ENCODE assay signal across 9 cellular contexts in the genomic region with DNA sequence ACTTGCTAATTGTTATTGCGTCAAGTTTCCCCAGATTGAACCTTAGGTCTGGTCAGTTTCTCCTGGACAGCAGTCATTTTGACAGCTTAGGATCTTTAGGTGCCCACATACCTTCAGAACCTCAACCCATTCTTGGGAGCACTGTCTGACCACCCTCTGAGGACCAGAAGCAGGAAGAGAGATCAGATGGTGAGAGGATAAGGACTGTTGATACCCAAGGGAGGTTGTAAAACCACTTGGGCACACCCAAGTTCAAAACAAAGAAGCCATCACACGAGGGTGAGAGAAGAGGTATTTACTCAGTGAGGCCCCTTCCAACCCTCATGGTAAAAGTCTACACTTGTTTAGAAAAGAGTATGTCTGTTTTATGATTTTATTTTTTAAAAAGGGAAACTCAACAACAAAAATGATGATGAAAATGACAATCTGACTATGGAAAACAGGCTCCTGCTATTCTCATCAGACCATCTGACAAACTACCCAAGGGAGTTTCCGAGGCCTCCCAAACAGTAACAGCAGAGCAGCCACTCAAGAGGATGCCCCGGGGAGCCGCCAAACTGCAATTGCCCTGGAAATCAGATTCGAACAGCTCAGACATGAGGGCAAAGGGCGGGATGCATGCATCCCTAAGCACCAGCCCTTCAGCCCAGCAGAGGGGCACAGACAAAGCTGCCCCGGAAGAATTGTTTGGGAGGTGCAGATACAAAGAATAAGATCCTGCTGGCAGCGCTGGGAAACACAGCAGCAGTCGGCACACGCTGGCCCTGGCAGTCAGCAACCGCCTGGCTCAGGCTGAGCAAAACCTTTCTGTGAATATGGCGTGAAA.
A peak's percentile ranks its signal among the peaks of the same experiment; 100 is the strongest.
DNase-seq lines count a peak whose midpoint lies in the region; ATAC-seq and TF ChIP-seq lines count a peak whose summit lies in the region.
"Had no signal": no experiment of that assay in that cellular context is flagged by ENCODE, and none has a peak within 500 bp of the region (broad histone marks: within the 10 kb centered on the region; RNA-seq: fewer than 3 reads in every experiment).

No MANE protein-coding gene starts in this region.

- peak overlapping the region; percentile 78 for H3K27ac ChIP-seq in endodermal cell (ENCODE audit: low read depth, low read length)

- no peaks in the 10 kb centered on the region for H3K36me3 Mint-ChIP-seq in endodermal cell (ENCODE audit: low read depth)

- ATAC-seq in GM19397 (IDR thresholded peaks at IDR 0.05; ENCODE audit: unreplicated experiment) = no peak

- no peaks in the 10 kb centered on the region for H3K36me3 ChIP-seq in endodermal cell (ENCODE audit: control insufficient read depth, insufficient read depth, low read length)

- H3K27me3 Mint-ChIP-seq in endodermal cell (ENCODE audit: insufficient read depth) = no peaks in the 10 kb centered on the region

- no peaks in the 10 kb centered on the region for H3K27me3 ChIP-seq in endodermal cell (ENCODE audit: control insufficient read depth, insufficient read depth, low read length, poor library complexity, severe bottlenecking)

- peak; percentile 53 for DNase-seq in NCI-H146 (lab: John Stamatoyannopoulos, UW)
- DNase-seq in NCI-H146 treated with DMSO at 0.1 percent for 48 hours (lab: John Stamatoyannopoulos, UW; ENCODE audit: unreplicated experiment) = no peak
- peak; percentile 86 for DNase-seq in NCI-H2107 treated with DMSO at 0.1 percent for 48 hours (lab: John Stamatoyannopoulos, UW; ENCODE audit: unreplicated experiment)
- peak; percentile 83 for DNase-seq in endodermal cell
- no peak for DNase-seq in retinal pigment epithelial cell (ENCODE audit: low read depth)
- no peak for DNase-seq in NCI-H82 (lab: John Stamatoyannopoulos, UW)
- no peak for DNase-seq in superior temporal gyrus (ENCODE audit: extremely low spot score)

- peaks cover 11% of the 10 kb centered on the region for H3K4me1 ChIP-seq in endodermal cell (ENCODE audit: control insufficient read depth, insufficient read depth, low read length)

- 48 to 76% methylated on average over 12 to 13 of the region's 13 CpGs for WGBS in endodermal cell (ENCODE audit: insufficient coverage in 1 of 2, insufficient read length in 1 of 2), 2 experiments

- H3K4me3 Mint-ChIP-seq in endodermal cell = no peak overlapping the region

- no peak overlapping the region for H3K9ac ChIP-seq in endodermal cell (ENCODE audit: extremely low read depth, low read length, poor library complexity, severe bottlenecking)

- peaks cover 15% of the 10 kb centered on the region for H3K4me1 Mint-ChIP-seq in endodermal cell

- H3K27ac Mint-ChIP-seq in endodermal cell = no peak overlapping the region

- H3K9me3 Mint-ChIP-seq in endodermal cell = no peaks in the 10 kb centered on the region

- TF ChIP-seq CTCF in endodermal cell (conservative IDR thresholded peaks at IDR 0.05) (peak; percentile 51), retinal pigment epithelial cell (conservative IDR thresholded peaks at IDR 0.05; ENCODE audit: low read depth, low read length) (peak; percentile 7)

- no peaks in the 10 kb centered on the region for H3K9me3 ChIP-seq in endodermal cell (ENCODE audit: control insufficient read depth, low read length)
- H3K9me3 ChIP-seq: A549 had no signal

- H3K4me3 ChIP-seq in endodermal cell (ENCODE audit: low read length) (no peak overlapping the region), retinal pigment epithelial cell (ENCODE audit: low read length) (no peak overlapping the region)
- H3K4me3 ChIP-seq: A549 had no signal

Comparison
In these comparisons a context has a peak if more than half of its experiments do, and no peak if none do; other contexts are left out.
1. DNase-seq: peak in NCI-H146 (single experiment), NCI-H2107 treated with DMSO at 0.1 percent for 48 hours (single experiment) and endodermal cell (single experiment); none in NCI-H146 treated with DMSO at 0.1 percent for 48 hours (single experiment), retinal pigment epithelial cell (single experiment), NCI-H82 (single experiment) and superior temporal gyrus (single experiment).